Comparison of ENCODE assay signal across 17 cellular contexts in the genomic region with DNA sequence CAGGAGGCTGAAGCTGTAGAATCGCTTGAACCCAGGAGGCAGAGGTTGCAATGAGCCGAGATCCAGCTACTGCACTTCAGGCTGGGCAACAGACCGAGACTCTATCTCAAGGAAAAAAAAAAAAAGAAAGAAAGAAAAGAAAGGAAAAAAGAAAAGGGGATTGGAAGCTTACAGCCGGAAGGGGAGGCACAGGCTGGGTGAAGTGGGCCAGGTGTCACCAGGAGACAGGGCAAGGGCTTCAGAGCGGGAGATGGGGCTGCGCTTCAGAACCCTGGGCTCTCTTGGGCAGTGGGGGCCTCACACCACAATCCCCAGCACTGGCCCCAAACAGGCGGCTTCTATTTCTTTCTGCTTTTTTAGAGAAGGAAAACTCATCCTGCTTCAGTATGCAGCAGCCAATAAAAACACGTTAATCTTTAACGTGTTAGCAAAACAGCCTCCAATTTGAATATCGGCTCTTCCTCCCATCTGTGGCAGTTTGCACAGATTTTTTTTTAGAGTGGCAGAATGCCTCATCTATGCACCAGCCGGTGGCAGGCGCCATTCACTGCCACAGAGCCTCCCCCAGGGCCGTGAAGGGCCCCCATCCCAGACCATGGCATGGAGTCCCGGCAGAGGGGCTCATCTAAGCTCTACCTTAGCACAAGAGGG. TPM values are rescaled to one million over a fixed set of nuclear protein-coding genes. Genes with fewer than 3 reads are reported as not detected.
"Had no signal": no experiment of that assay in that cellular context is flagged by ENCODE, and none has a peak within 500 bp of the region (broad histone marks: within the 10 kb centered on the region; RNA-seq: fewer than 3 reads in every experiment).

No MANE protein-coding gene starts in this region.

- H3K27me3 Mint-ChIP-seq: naive thymus-derived CD8-positive, alpha-beta T cell had no signal

- H3K4me3 ChIP-seq: ascending aorta, cardiac muscle cell, heart right ventricle, psoas muscle, testis had no signal

- H3K4me1 ChIP-seq: ascending aorta, psoas muscle, testis had no signal

- FAIRE-seq: endothelial cell of umbilical vein, islet of Langerhans had no signal

- H3K36me3 ChIP-seq: ascending aorta, cardiac muscle cell, heart right ventricle, WERI-Rb-1 had no signal

- H3K27me3 ChIP-seq: cardiac muscle cell, testis had no signal

- H3K27ac ChIP-seq: ascending aorta, cardiac muscle cell, heart right ventricle, psoas muscle, testis, WERI-Rb-1 had no signal

- H3K4me1 Mint-ChIP-seq: activated CD4-positive, alpha-beta T cell treated with anti-CD3 and anti-CD28 coated beads for 36 hours; activated naive CD8-positive, alpha-beta T cell treated with anti-CD3 and anti-CD28 coated beads, Interleukin-2, amount 50 U/mL, for 24 hours; naive thymus-derived CD8-positive, alpha-beta T cell had no signal

- H3K9me3 Mint-ChIP-seq: activated naive CD8-positive, alpha-beta T cell treated with anti-CD3 and anti-CD28 coated beads, Interleukin-2, amount 50 U/mL, for 24 hours; naive thymus-derived CD8-positive, alpha-beta T cell had no signal

- DNase-seq: activated CD4-positive, alpha-beta T cell treated with anti-CD3 and anti-CD28 coated beads for 36 hours; activated naive CD4-positive, alpha-beta T cell treated with Interleukin-2 at 50 U/mL for 16 hours; activated naive CD8-positive, alpha-beta T cell treated with anti-CD3 and anti-CD28 coated beads, Interleukin-2, amount 50 U/mL, for 24 hours; foreskin melanocyte; heart right ventricle; naive thymus-derived CD8-positive, alpha-beta T cell; psoas muscle; stimulated activated CD4-positive, alpha-beta T cell treated with anti-CD3 and anti-CD28 coated beads, Interleukin-4, amount 100 ng/mL, for 1 hour; stimulated activated CD8-positive, alpha-beta memory T cell treated with anti-CD3 and anti-CD28 coated beads, Interleukin-4, amount 100 ng/mL, for 48 hours; stimulated activated naive CD8-positive, alpha-beta T cell treated with anti-CD3 and anti-CD28 coated beads, Interleukin-15, Interleukin-2, amounts not matched to agents 100 U/mL and 50 U/mL, for 24 hours; T-helper 1 cell; testis; WERI-Rb-1 had no signal

- H3K9me3 ChIP-seq: ascending aorta, heart right ventricle, psoas muscle, testis had no signal

- ATAC-seq: activated CD4-positive, alpha-beta T cell treated with anti-CD3 and anti-CD28 coated beads for 36 hours; activated naive CD8-positive, alpha-beta T cell treated with anti-CD3 and anti-CD28 coated beads, Interleukin-2, amount 50 U/mL, for 24 hours; heart right ventricle; naive thymus-derived CD8-positive, alpha-beta T cell; psoas muscle; stimulated activated naive CD8-positive, alpha-beta T cell treated with anti-CD3 and anti-CD28 coated beads, Interleukin-15, Interleukin-2, amounts not matched to agents 100 U/mL and 50 U/mL, for 24 hours had no signal

- H3K36me3 Mint-ChIP-seq: naive thymus-derived CD8-positive, alpha-beta T cell had no signal

- H3K27ac Mint-ChIP-seq: activated CD4-positive, alpha-beta T cell treated with anti-CD3 and anti-CD28 coated beads for 36 hours; activated naive CD8-positive, alpha-beta T cell treated with anti-CD3 and anti-CD28 coated beads, Interleukin-2, amount 50 U/mL, for 24 hours had no signal

- H3K4me3 Mint-ChIP-seq: activated CD4-positive, alpha-beta T cell treated with anti-CD3 and anti-CD28 coated beads for 36 hours; activated naive CD8-positive, alpha-beta T cell treated with anti-CD3 and anti-CD28 coated beads, Interleukin-2, amount 50 U/mL, for 24 hours; naive thymus-derived CD8-positive, alpha-beta T cell had no signal

RNA-seq across cellular contexts. Expression of a gene that starts 50.1 kb away (rescaled TPM):
- total RNA-seq: ascending aorta had no signal
